ENCODE assay signal across 10 cellular contexts in genomic region chr16:70574595-70575271, GRCh38. TPM values are rescaled to one million over a fixed set of nuclear protein-coding genes. Genes with fewer than 3 reads are reported as not detected.
DNase-seq lines count a peak whose midpoint lies in the region; ATAC-seq and TF ChIP-seq lines count a peak whose summit lies in the region.
"Had no signal": no experiment of that assay in that cellular context is flagged by ENCODE, and none has a peak within 500 bp of the region (broad histone marks: within the 10 kb centered on the region; RNA-seq: fewer than 3 reads in every experiment).

No MANE protein-coding gene starts in this region.

- H3K9me3 Mint-ChIP-seq in CD8-positive, alpha-beta T cell: no peaks in the 10 kb centered on the region
- H3K9me3 Mint-ChIP-seq: mesothelial cell of epicardium had no signal

- H3K4me1 Mint-ChIP-seq in CD8-positive, alpha-beta T cell (ENCODE audit: low read depth): peaks cover 11% of the 10 kb centered on the region

- H3K27me3 ChIP-seq in CD8-positive, alpha-beta T cell (ENCODE audit: insufficient read depth, low read length): no peaks in the 10 kb centered on the region
- no peaks in the 10 kb centered on the region for H3K27me3 ChIP-seq in sigmoid colon

- H3K27ac ChIP-seq in CD8-positive, alpha-beta T cell (ENCODE audit: low read depth, low read length): no peak overlapping the region
- peak overlapping the region in 3 of 4 donors; percentile 48 to 69 (median 53) for H3K27ac ChIP-seq in sigmoid colon

- H3K4me3 ChIP-seq in CD8-positive, alpha-beta T cell (ENCODE audit: low read depth, low read length): no peak overlapping the region
- no peak overlapping the region for H3K4me3 ChIP-seq in epithelial cell of esophagus (ENCODE audit: low read length)
- no peak overlapping the region for H3K4me3 ChIP-seq in sigmoid colon

- no peak for ATAC-seq in CD8-positive, alpha-beta T cell

- no peaks in the 10 kb centered on the region for H3K27me3 Mint-ChIP-seq in CD8-positive, alpha-beta T cell (ENCODE audit: low read depth)

- no peak for TF ChIP-seq POLR2A in sigmoid colon (IDR thresholded peaks at IDR 0.05)

- H3K4me3 Mint-ChIP-seq in CD8-positive, alpha-beta T cell: no peak overlapping the region
- H3K4me3 Mint-ChIP-seq: mesothelial cell of epicardium had no signal

- POLR2A ChIA-PET in CD8-positive, alpha-beta T cell (lab: Charles Lee): interaction anchor here (1.2 kb wide), 1 partner anchor 10 kb away, joined by 4 read pairs; no protein-coding TSS in a partner anchor

- H3K36me3 Mint-ChIP-seq in CD8-positive, alpha-beta T cell: peaks cover 46% of the 10 kb centered on the region

- peaks cover 27% of the 10 kb centered on the region for H3K36me3 ChIP-seq in CD8-positive, alpha-beta T cell (ENCODE audit: insufficient read depth, low read length)
- H3K36me3 ChIP-seq in sigmoid colon: peaks cover 19 to 36% (median 30%) of the 10 kb centered on the region in 4 donors

- CTCF ChIA-PET in CD8-positive, alpha-beta T cell (lab: Charles Lee): interaction anchor here (0.6 kb wide), 1 partner anchor 202 kb away, joined by 5 read pairs; no protein-coding TSS in a partner anchor

- no peaks in the 10 kb centered on the region for H3K4me1 ChIP-seq in CD8-positive, alpha-beta T cell (ENCODE audit: insufficient read depth, low read length)
- peaks cover 0 to 53% (median 41%) of the 10 kb centered on the region in 4 donors for H3K4me1 ChIP-seq in sigmoid colon

- no peaks in the 10 kb centered on the region for H3K9me3 ChIP-seq in CD8-positive, alpha-beta T cell (ENCODE audit: low read length)
- no peaks in the 10 kb centered on the region for H3K9me3 ChIP-seq in sigmoid colon

- no peak for DNase-seq in CD8-positive, alpha-beta T cell
- DNase-seq in NCI-H345 (lab: John Stamatoyannopoulos, UW) (peak; percentile 33), epithelial cell of esophagus (ENCODE audit: low read depth) (peak; percentile 20), sigmoid colon (no peak), GM13977 (ENCODE audit: low spot score) (no peak), NCI-H774 (lab: John Stamatoyannopoulos, UW) (no peak), NOMO-1 treated with DMSO at 0.1 percent for 48 hours (lab: John Stamatoyannopoulos, UW; ENCODE audit: unreplicated experiment) (no peak), NOMO-1 (lab: John Stamatoyannopoulos, UW; ENCODE audit: unreplicated experiment in 2 of 2) (no peak)
- DNase-seq: NK-92 treated with Interleukin-12 subunit alpha and Interleukin-12 subunit beta, amount 100 ng/mL, for 24 hours had no signal

- 88 to 92% methylated on average over 8 of the region's 8 CpGs for WGBS in sigmoid colon, 2 donors

- no peak for TF ChIP-seq CTCF in CD8-positive, alpha-beta T cell (IDR thresholded peaks at IDR 0.05)
- TF ChIP-seq CTCF in epithelial cell of esophagus (IDR thresholded peaks at IDR 0.05; ENCODE audit: insufficient read depth, low read depth, low read length, missing control alignments) (no peak), sigmoid colon (IDR thresholded peaks at IDR 0.05) (no peak), GM13977 (IDR thresholded peaks at IDR 0.05; ENCODE audit: extremely low read depth, insufficient read depth, missing control alignments) (no peak)

- peak overlapping the region; percentile 41 for H3K27ac Mint-ChIP-seq in CD8-positive, alpha-beta T cell

- intact Hi-C loops in CD8-positive, alpha-beta T cell (cut with DNase I, micrococcal nuclease): no loop called here
- intact Hi-C loops in sigmoid colon (cut with DNase I): loop anchor here (5.0 kb wide), 1 partner anchor 78 kb away; no protein-coding TSS in a partner anchor

- TF ChIP-seq EP300 in sigmoid colon (IDR thresholded peaks at IDR 0.05): no peak

- in situ Hi-C loops in GM13977 (cut with MboI; ENCODE audit: low pct_unique_long_range_greater_than_20kb, low sequenced_read_pairs, unreplicated experiment): no loop called here

RNA-seq across cellular contexts. Expression of gene SF3B3, which starts 51.1 kb away (rescaled TPM):
- total RNA-seq in CD8-positive, alpha-beta T cell: 100 to 1,000 TPM; 142 TPM
- total RNA-seq in sigmoid colon: 10 to 100 TPM; 41.9 to 71.5 (median 59.5) TPM
- polyA plus RNA-seq in sigmoid colon: 10 to 100 TPM; 23.8 to 98.5 (median 30.6) TPM

RNA-seq across cellular contexts. Expression of gene COG4, which starts 51.4 kb away (rescaled TPM):
- 10 to 100 TPM; 19.7 to 21.0 TPM for total RNA-seq in CD8-positive, alpha-beta T cell
- total RNA-seq in sigmoid colon: 10 to 100 TPM; 25.2 to 44.3 (median 31.9) TPM
- 10 to 100 TPM; 31.2 to 51.0 (median 39.5) TPM for polyA plus RNA-seq in sigmoid colon

Comparison
In these comparisons a context has a peak if more than half of its experiments do, and no peak if none do; other contexts are left out.
1. DNase-seq: peak in NCI-H345 (single experiment) and epithelial cell of esophagus (single experiment); none in CD8-positive, alpha-beta T cell (0 of 7), sigmoid colon (single experiment), GM13977 (single experiment), NCI-H774 (single experiment), NOMO-1 treated with DMSO at 0.1 percent for 48 hours (single experiment) and NOMO-1 (0 of 2).